Comparison of ENCODE assay signal across 11 cellular contexts in the genomic region with DNA sequence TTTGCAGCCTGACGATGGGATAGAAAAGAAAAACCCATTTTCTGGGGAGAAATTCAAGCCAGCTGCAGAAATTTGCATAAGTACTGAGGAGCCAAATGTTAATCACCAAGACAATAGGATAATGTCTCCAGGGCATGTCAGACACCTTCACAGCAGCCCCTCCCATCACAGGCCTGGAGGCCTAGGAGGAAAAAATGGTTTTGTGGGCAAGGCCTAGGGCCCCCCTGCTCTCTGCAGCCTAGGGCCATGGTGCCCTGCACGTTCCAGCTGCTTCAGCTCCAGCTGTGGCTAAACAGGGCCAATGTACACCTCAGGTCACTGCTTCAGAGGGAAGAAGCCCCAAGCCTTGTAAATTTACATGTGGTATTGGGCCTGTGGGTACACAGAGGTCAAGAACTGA.
"Had no signal": no experiment of that assay in that cellular context is flagged by ENCODE, and none has a peak within 500 bp of the region (broad histone marks: within the 10 kb centered on the region; RNA-seq: fewer than 3 reads in every experiment).

No MANE protein-coding gene starts in this region.

- FAIRE-seq: H1, H54 had no signal

- H3K9ac ChIP-seq: GM23248 had no signal

- H3K27ac ChIP-seq: GM23248 had no signal

- ATAC-seq: GM23338, HCT116 had no signal

- H3K4me3 ChIP-seq: GM23248, GM23338, HAP-1 had no signal

- H3K4me2 ChIP-seq: GM23338 had no signal

- DNase-seq: GM23248, GOT3, H7, H9, HCEC 1CT, HFFc6 had no signal

- H3K9me3 ChIP-seq: HAP-1 had no signal

- H3K4me1 ChIP-seq: HAP-1 had no signal

- H3K36me3 ChIP-seq: HAP-1 had no signal

- H2AFZ ChIP-seq: GM23248, GM23338 had no signal
